Comparison of ENCODE assay signal across 8 cellular contexts in genomic region chr1:226548281-226549093, GRCh38.
DNase-seq lines count a peak whose midpoint lies in the region; ATAC-seq and TF ChIP-seq lines count a peak whose summit lies in the region.

A gene with protein sequence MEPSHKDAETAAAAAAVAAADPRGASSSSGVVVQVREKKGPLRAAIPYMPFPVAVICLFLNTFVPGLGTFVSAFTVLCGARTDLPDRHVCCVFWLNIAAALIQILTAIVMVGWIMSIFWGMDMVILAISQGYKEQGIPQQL (plus strand): TSS chr1:226548764. CDS start chr1:226548905, 141 bp downstream.

- no peak for ATAC-seq in GM18867 (IDR thresholded peaks at IDR 0.05; ENCODE audit: unreplicated experiment)
- no peak for ATAC-seq in GM21526 (IDR thresholded peaks at IDR 0.05; ENCODE audit: low FRiP score, unreplicated experiment)

- H3K27me3 ChIP-seq in BLaER1 treated with 17β-estradiol and CSF1 and Interleukin-3, amounts not matched to agents 10 nM and 100 nM = peaks cover 44 to 64% (median 48%) of the 10 kb centered on the region in 11 experiments
- H3K27me3 ChIP-seq in WERI-Rb-1 (ENCODE audit: insufficient read depth, low read depth, severe bottlenecking) (peaks cover 9% of the 10 kb centered on the region), muscle layer of duodenum (ENCODE audit: low read depth, low read length) (no peaks in the 10 kb centered on the region)

- H3K9me3 ChIP-seq in BLaER1 treated with 17β-estradiol and CSF1 and Interleukin-3, amounts not matched to agents 10 nM and 100 nM (replicated peaks in 1 of 11) = no peaks in the 10 kb centered on the region
- no peaks in the 10 kb centered on the region for H3K9me3 ChIP-seq in WERI-Rb-1 (ENCODE audit: severe bottlenecking)
- H3K9me3 ChIP-seq in muscle layer of duodenum (ENCODE audit: control insufficient read depth in 1 of 2, low read length in 2 of 2) = no peaks in the 10 kb centered on the region

- H3K4me3 ChIP-seq in BLaER1 treated with 17β-estradiol and CSF1 and Interleukin-3, amounts not matched to agents 10 nM and 100 nM = peak within 1 kb of the TSS; percentile 52 to 69 (median 62)
- peak within 1 kb of the TSS; percentile 41 for H3K4me3 ChIP-seq in WERI-Rb-1 (ENCODE audit: low read depth, low read length)
- H3K4me3 ChIP-seq in epithelial cell of esophagus (ENCODE audit: low read length) = peak within 1 kb of the TSS; percentile 25
- H3K4me3 ChIP-seq in muscle layer of duodenum (ENCODE audit: low read depth in 1 of 2, low read length in 2 of 2) = peak within 1 kb of the TSS; percentile 58 to 74

- H3K9ac ChIP-seq in BLaER1 treated with 17β-estradiol and CSF1 and Interleukin-3, amounts not matched to agents 10 nM and 100 nM = peak within 1 kb of the TSS in 10 of 11 experiments; percentile 6 to 69 (median 54); a peak in 17 of 22 replicates

- TF ChIP-seq CTCF in WERI-Rb-1 (IDR thresholded peaks at IDR 0.05; ENCODE audit: low read depth, low read length) (no peak), epithelial cell of esophagus (IDR thresholded peaks at IDR 0.05; ENCODE audit: insufficient read depth, low read depth, low read length, missing control alignments) (no peak)

- peaks cover 0 to 23% (median 15%) of the 10 kb centered on the region in 11 experiments; a peak in 14 of 22 replicates for H4K20me1 ChIP-seq in BLaER1 treated with 17β-estradiol and CSF1 and Interleukin-3, amounts not matched to agents 10 nM and 100 nM

- peak; percentile 26 for DNase-seq in HK-2 (ENCODE audit: unreplicated experiment)
- DNase-seq in WERI-Rb-1 = no peak
- peak; percentile 46 for DNase-seq in epithelial cell of esophagus (ENCODE audit: low read depth)
- DNase-seq in GDM1 (lab: John Stamatoyannopoulos, UW) = no peak

- H3K4me1 ChIP-seq in BLaER1 treated with 17β-estradiol and CSF1 and Interleukin-3, amounts not matched to agents 10 nM and 100 nM = peaks cover 11 to 22% (median 20%) of the 10 kb centered on the region in 10 experiments; a peak in 19 of 20 replicates
- H3K4me1 ChIP-seq in muscle layer of duodenum (ENCODE audit: control insufficient read depth in 1 of 2, insufficient read depth in 2 of 2, low read length in 2 of 2) = peaks cover 4 to 24% of the 10 kb centered on the region in 2 donors

- no peak within 1 kb of the TSS for H3K27ac ChIP-seq in BLaER1 treated with 17β-estradiol and CSF1 and Interleukin-3, amounts not matched to agents 10 nM and 100 nM
- no peak within 1 kb of the TSS for H3K27ac ChIP-seq in WERI-Rb-1
- H3K27ac ChIP-seq in muscle layer of duodenum (ENCODE audit: low read length) = no peak within 1 kb of the TSS

- peak within 1 kb of the TSS; percentile 95 to 100 (median 98) for H3K4me2 ChIP-seq in BLaER1 treated with 17β-estradiol and CSF1 and Interleukin-3, amounts not matched to agents 10 nM and 100 nM

- H3K36me3 ChIP-seq in BLaER1 treated with 17β-estradiol and CSF1 and Interleukin-3, amounts not matched to agents 10 nM and 100 nM = no peaks in the 10 kb centered on the region
- H3K36me3 ChIP-seq in WERI-Rb-1 (no peaks in the 10 kb centered on the region), muscle layer of duodenum (ENCODE audit: control insufficient read depth in 1 of 2, insufficient read depth in 2 of 2, low read length in 2 of 2) (no peaks in the 10 kb centered on the region)

Comparison
In these comparisons a context has a peak if more than half of its experiments do, and no peak if none do; other contexts are left out.
1. DNase-seq: peak in HK-2 (single experiment) and epithelial cell of esophagus (single experiment); none in WERI-Rb-1 (single experiment) and GDM1 (single experiment).
2. Peak in every context shown above with its lines, with median percentiles within 50 percentile points of each other: H3K4me3 ChIP-seq.